ENCODE assay signal across 8 cellular contexts in the genomic region with DNA sequence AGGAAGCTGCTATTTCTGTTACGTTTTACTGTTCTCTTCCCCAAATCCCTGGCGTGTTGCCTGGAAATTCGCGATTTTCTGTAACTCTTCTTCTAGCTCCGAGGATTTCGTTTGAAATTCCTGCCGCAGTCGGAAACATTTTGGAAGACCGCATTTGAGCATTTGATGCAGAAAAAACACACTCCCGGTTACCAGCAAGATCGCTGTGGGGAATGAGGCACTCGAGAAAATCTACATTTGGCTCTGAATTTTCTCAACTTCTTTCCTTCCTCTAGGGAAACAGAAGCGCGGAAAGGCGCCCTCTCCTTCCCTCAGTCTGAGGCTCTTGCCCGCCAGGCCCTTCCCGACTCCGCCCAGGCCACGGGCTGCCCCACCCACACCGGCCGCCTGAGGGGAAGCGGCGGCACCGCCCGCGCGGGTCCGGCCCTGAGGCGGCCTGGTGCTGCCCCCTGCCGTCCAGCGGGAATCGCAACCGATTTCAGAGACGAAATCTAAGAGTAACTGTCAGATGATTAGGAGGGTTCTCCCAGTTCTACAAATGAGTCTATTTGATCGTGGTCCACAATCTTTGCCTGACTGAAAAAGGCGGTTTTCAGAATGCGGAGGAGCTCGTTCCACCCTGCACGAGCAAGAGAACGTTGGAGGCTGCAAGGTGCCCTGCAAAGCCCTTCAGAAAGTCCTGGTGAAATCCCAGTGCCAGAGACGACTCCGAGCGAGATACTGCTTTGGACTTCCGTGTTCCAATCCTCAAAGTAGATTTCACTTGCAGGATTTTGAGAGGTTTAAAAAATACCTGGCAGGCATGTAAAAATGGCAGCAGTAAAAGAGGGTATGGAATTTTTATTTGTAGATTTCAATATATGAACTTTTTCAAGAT. TPM values are rescaled to one million over a fixed set of nuclear protein-coding genes. Genes with fewer than 3 reads are reported as not detected.
A peak's percentile ranks its signal among the peaks of the same experiment; 100 is the strongest.
DNase-seq lines count a peak whose midpoint lies in the region; ATAC-seq and TF ChIP-seq lines count a peak whose summit lies in the region.

No MANE protein-coding gene starts in this region.

- no peaks in the 10 kb centered on the region for H3K27me3 ChIP-seq in hepatocyte

- no peaks in the 10 kb centered on the region for H3K4me1 ChIP-seq in hepatocyte (ENCODE audit: insufficient read depth)

- peak overlapping the region; percentile 17 for H3K4me3 ChIP-seq in hepatocyte

- H2AFZ ChIP-seq in hepatocyte, result peak overlapping the region; percentile 81

- ATAC-seq in HG02840 (IDR thresholded peaks at IDR 0.05; ENCODE audit: low FRiP score, unreplicated experiment), result peak; percentile 78

- WGBS in hepatocyte (ENCODE audit: low lambda C conversion rate, missing lambda C conversion rate), result 7% methylated on average over 44 of the region's 44 CpGs

- DNase-seq in GM13976 (ENCODE audit: low spot score) (peak; percentile 95), NCI-H1436 (lab: John Stamatoyannopoulos, UW) (peak; percentile 88), T-helper 9 cell (peak; percentile 77), astrocyte of the hippocampus (ENCODE audit: low read depth, low spot score) (peak; percentile 96), hepatocyte (ENCODE audit: low spot score) (peak; percentile 95), retina (peak; percentile 93), OCI-M2 (lab: John Stamatoyannopoulos, UW; ENCODE audit: unreplicated experiment) (no peak)

- no peaks in the 10 kb centered on the region for H3K79me2 ChIP-seq in hepatocyte

- in situ Hi-C loops in GM13976 (cut with MboI; ENCODE audit: low sequenced_read_pairs, unreplicated experiment), result loop anchor here (25.0 kb wide), 1 partner anchor 1144 kb away; no protein-coding TSS in a partner anchor

- peak overlapping the region; percentile 46 for H3K27ac ChIP-seq in hepatocyte

- TF ChIP-seq CTCF in GM13976 (IDR thresholded peaks at IDR 0.05; ENCODE audit: borderline replicate concordance, control extremely low read depth, extremely low read depth, insufficient read depth, missing control alignments) (peak; percentile 96), hepatocyte (IDR thresholded peaks at IDR 0.05; ENCODE audit: poor library complexity) (peak; percentile 94)

- H3K9me2 ChIP-seq in hepatocyte (replicated peaks; ENCODE audit: insufficient read depth), result no peaks in the 10 kb centered on the region

- peak overlapping the region; percentile 80 for H3K4me2 ChIP-seq in hepatocyte

- H3K9me3 ChIP-seq in hepatocyte (ENCODE audit: low read depth), result no peaks in the 10 kb centered on the region

- no peaks in the 10 kb centered on the region for H4K20me1 ChIP-seq in hepatocyte (ENCODE audit: insufficient read depth, poor library complexity, severe bottlenecking)

- H3K36me3 ChIP-seq in hepatocyte (replicated peaks; ENCODE audit: insufficient read depth, low read depth), result no peaks in the 10 kb centered on the region

RNA-seq across cellular contexts. Expression of a gene that starts 18.4 kb away (rescaled TPM):
- total RNA-seq in hepatocyte, result 9.7 and 13.5 TPM in 2 replicates
- 9.3 and 11.1 TPM in 2 replicates for polyA plus RNA-seq in hepatocyte
